In genomic region chr18:51666717-51667320, GRCh38 we compare ENCODE assay signal across 9 cellular contexts.
DNase-seq lines count a peak whose midpoint lies in the region; ATAC-seq and TF ChIP-seq lines count a peak whose summit lies in the region.
"Had no signal": no experiment of that assay in that cellular context is flagged by ENCODE, and none has a peak within 500 bp of the region (broad histone marks: within the 10 kb centered on the region; RNA-seq: fewer than 3 reads in every experiment).

No MANE protein-coding gene starts in this region.

- TF ChIP-seq CTCF in epithelial cell of esophagus (IDR thresholded peaks at IDR 0.05; ENCODE audit: insufficient read depth, low read depth, low read length, missing control alignments): no peak

- peaks cover 0 to 4% of the 10 kb centered on the region in 2 donors for H3K9me3 Mint-ChIP-seq in activated naive CD4-positive, alpha-beta T cell treated with anti-CD3 and anti-CD28 coated beads, Interleukin-2, amount 50 U/mL, for 72 hours
- H3K9me3 Mint-ChIP-seq: activated B cell treated with CpG ODN at 0.5 μM for 24 hours had no signal

- H3K27ac Mint-ChIP-seq in activated naive CD4-positive, alpha-beta T cell treated with anti-CD3 and anti-CD28 coated beads, Interleukin-2, amount 50 U/mL, for 72 hours: no peak overlapping the region
- H3K27ac Mint-ChIP-seq: activated B cell treated with CpG ODN at 0.5 μM for 24 hours had no signal

- H3K4me3 ChIP-seq in epithelial cell of esophagus (ENCODE audit: low read length): no peak overlapping the region

- ATAC-seq in GM19463 (IDR thresholded peaks at IDR 0.05; ENCODE audit: unreplicated experiment) (no peak), HG02588 (IDR thresholded peaks at IDR 0.05; ENCODE audit: unreplicated experiment) (no peak)
- no peak for ATAC-seq in activated naive CD4-positive, alpha-beta T cell treated with anti-CD3 and anti-CD28 coated beads, Interleukin-2, amount 50 U/mL, for 72 hours

- DNase-seq in HT1080 (ENCODE audit: low read depth): peak; percentile 76
- peak; percentile 84 for DNase-seq in NCI-H748 treated with DMSO at 0.1 percent for 48 hours (lab: John Stamatoyannopoulos, UW)
- peak; percentile 44 for DNase-seq in epithelial cell of esophagus (ENCODE audit: low read depth)
- DNase-seq in renal cortical epithelial cell (ENCODE audit: low read depth): peak; percentile 34
- DNase-seq in activated naive CD4-positive, alpha-beta T cell treated with anti-CD3 and anti-CD28 coated beads, Interleukin-2, amount 50 U/mL, for 72 hours (ENCODE audit: low spot score in 2 of 2): no peak
- DNase-seq in activated CD8-positive, alpha-beta memory T cell treated with anti-CD3 and anti-CD28 coated beads, Interleukin-2, amount 50 U/mL, for 4 hours: no peak
- DNase-seq: activated B cell treated with CpG ODN at 0.5 μM for 24 hours had no signal

- H3K36me3 Mint-ChIP-seq in activated naive CD4-positive, alpha-beta T cell treated with anti-CD3 and anti-CD28 coated beads, Interleukin-2, amount 50 U/mL, for 72 hours: no peaks in the 10 kb centered on the region

Comparison
In these comparisons a context has a peak if more than half of its experiments do, and no peak if none do; other contexts are left out.
1. DNase-seq: peak in HT1080 (single experiment), NCI-H748 treated with DMSO at 0.1 percent for 48 hours (single experiment), epithelial cell of esophagus (single experiment) and renal cortical epithelial cell (single experiment); none in activated naive CD4-positive, alpha-beta T cell treated with anti-CD3 and anti-CD28 coated beads, Interleukin-2, amount 50 U/mL, for 72 hours (0 of 2) and activated CD8-positive, alpha-beta memory T cell treated with anti-CD3 and anti-CD28 coated beads, Interleukin-2, amount 50 U/mL, for 4 hours (single experiment).